1 cellular context compared by ENCODE assay signal in the genomic region with DNA sequence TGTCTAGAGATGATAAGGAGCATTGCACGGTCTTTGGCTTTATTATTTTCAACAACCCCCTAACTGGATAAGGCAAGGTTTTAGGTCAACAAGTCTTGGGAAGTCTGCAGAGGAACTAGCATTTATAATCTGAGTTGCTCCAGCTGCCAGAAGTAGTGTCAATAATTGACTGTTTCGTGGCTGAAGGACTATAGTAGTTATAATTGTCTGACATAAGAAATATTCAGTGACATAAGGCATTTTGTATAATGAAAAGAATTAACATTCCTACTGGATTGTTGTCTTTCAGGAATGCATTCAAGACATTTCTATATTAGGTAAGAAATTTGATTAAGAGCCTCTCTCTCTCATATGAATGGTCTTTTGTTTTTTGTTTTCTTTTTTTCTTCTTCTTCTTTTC.
TF ChIP-seq lines count a peak whose summit lies in the region.

No MANE protein-coding gene starts in this region.

TF ChIP-seq in SK-N-SH, 30 proteins besides CTCF, POLR2A, EP300 and RAD21 (continued from another document):
- TF ChIP-seq FOXJ3 (CRISPR knock-in tag; IDR thresholded peaks at IDR 0.05): no peak
- no peak for TF ChIP-seq YY1 (IDR thresholded peaks at IDR 0.05; ENCODE audit: low read depth)
- no peak for TF ChIP-seq RFX5 (IDR thresholded peaks at IDR 0.05; ENCODE audit: low read length)
